ENCODE assay signal across 27 cellular contexts in genomic region chr12:30548203-30548602, GRCh38.
DNase-seq lines count a peak whose midpoint lies in the region; ATAC-seq and TF ChIP-seq lines count a peak whose summit lies in the region.
"Had no signal": no experiment of that assay in that cellular context is flagged by ENCODE, and none has a peak within 500 bp of the region (broad histone marks: within the 10 kb centered on the region; RNA-seq: fewer than 3 reads in every experiment).

No MANE protein-coding gene starts in this region.

- no peaks in the 10 kb centered on the region for H3K4me1 Mint-ChIP-seq in CD4-positive, alpha-beta T cell (ENCODE audit: low read depth)
- H3K4me1 Mint-ChIP-seq: CD4-positive, alpha-beta memory T cell had no signal

- 33% methylated on average over 1 of the region's 1 CpG for WGBS in prostate gland

- CTCF ChIA-PET in CD4-positive, alpha-beta T cell (lab: Charles Lee): no interaction called here

- no peaks in the 10 kb centered on the region for H3K36me3 ChIP-seq in prostate gland
- H3K36me3 ChIP-seq: BLaER1 treated with 17β-estradiol and CSF1 and Interleukin-3, amounts not matched to agents 10 nM and 100 nM; HAP-1; MG63; SJSA1 had no signal

- POLR2A ChIA-PET in CD4-positive, alpha-beta T cell (lab: Charles Lee): no interaction called here

- H3K27me3 Mint-ChIP-seq in CD4-positive, alpha-beta T cell: peaks cover 10% of the 10 kb centered on the region

- H3K27ac ChIP-seq in VCaP (peak overlapping the region; percentile 69), prostate gland (no peak overlapping the region)
- no peak overlapping the region for H3K27ac ChIP-seq in CD4-positive, alpha-beta T cell (ENCODE audit: low read depth, low read length)
- H3K27ac ChIP-seq: BLaER1 treated with 17β-estradiol and CSF1 and Interleukin-3, amounts not matched to agents 10 nM and 100 nM; HL-60; SJSA1 had no signal

- no peak overlapping the region for H3K27ac Mint-ChIP-seq in CD4-positive, alpha-beta T cell
- H3K27ac Mint-ChIP-seq: CD4-positive, alpha-beta memory T cell had no signal

- H3K27me3 ChIP-seq in prostate gland (replicated peaks; ENCODE audit: insufficient read depth): no peaks in the 10 kb centered on the region
- no peaks in the 10 kb centered on the region for H3K27me3 ChIP-seq in CD4-positive, alpha-beta T cell (ENCODE audit: control insufficient read depth, insufficient read depth, low read length)
- H3K27me3 ChIP-seq: BLaER1 treated with 17β-estradiol and CSF1 and Interleukin-3, amounts not matched to agents 10 nM and 100 nM; SJSA1 had no signal

- no peak overlapping the region for H3K4me3 Mint-ChIP-seq in CD4-positive, alpha-beta T cell
- H3K4me3 Mint-ChIP-seq: CD4-positive, alpha-beta memory T cell had no signal

- TF ChIP-seq POLR2A in prostate gland (IDR thresholded peaks at IDR 0.05): no peak

- no peaks in the 10 kb centered on the region for H3K9me3 ChIP-seq in prostate gland
- H3K9me3 ChIP-seq in CD4-positive, alpha-beta T cell (ENCODE audit: control insufficient read depth, low read length): no peaks in the 10 kb centered on the region
- H3K9me3 ChIP-seq: HAP-1, MG63, SJSA1 had no signal

- H3K4me1 ChIP-seq in prostate gland (replicated peaks): no peaks in the 10 kb centered on the region
- H3K4me1 ChIP-seq: BLaER1 treated with 17β-estradiol and CSF1 and Interleukin-3, amounts not matched to agents 10 nM and 100 nM; HAP-1; SJSA1 had no signal

- no peaks in the 10 kb centered on the region for H3K36me3 Mint-ChIP-seq in CD4-positive, alpha-beta T cell (ENCODE audit: low read depth)
- H3K36me3 Mint-ChIP-seq: CD4-positive, alpha-beta memory T cell had no signal

- no peak overlapping the region for H3K4me3 ChIP-seq in prostate gland
- H3K4me3 ChIP-seq: BLaER1 treated with 17β-estradiol and CSF1 and Interleukin-3, amounts not matched to agents 10 nM and 100 nM; HAP-1; MG63; SJSA1 had no signal

- peaks cover 8% of the 10 kb centered on the region for H3K9me3 Mint-ChIP-seq in CD4-positive, alpha-beta T cell

- TF ChIP-seq CTCF in VCaP (conservative IDR thresholded peaks at IDR 0.05): no peak
- TF ChIP-seq CTCF in prostate gland (IDR thresholded peaks at IDR 0.05): no peak
- no peak for TF ChIP-seq CTCF in CD4-positive, alpha-beta T cell (IDR thresholded peaks at IDR 0.05)

- DNase-seq in NCI-H2196 (lab: John Stamatoyannopoulos, UW; ENCODE audit: unreplicated experiment): peak; percentile 4
- DNase-seq in NCI-H2196 treated with DMSO at 0.1 percent for 48 hours (lab: John Stamatoyannopoulos, UW; ENCODE audit: unreplicated experiment): no peak
- DNase-seq in NCI-H1105 (lab: John Stamatoyannopoulos, UW): peak; percentile 1
- DNase-seq in prostate gland (ENCODE audit: low spot score): peak; percentile 54
- no peak for DNase-seq in CD4-positive, alpha-beta T cell
- DNase-seq in NCI-H2171 (lab: John Stamatoyannopoulos, UW): no peak
- DNase-seq: AML-193; CD4-positive, alpha-beta memory T cell; COR-L47; GOT3; Karpas-422; MG63; NCI-H1417; NCI-H1694; NCI-H2081 treated with DMSO at 0.1 percent for 48 hours; NCI-H226; NCI-H510A; NCI-H69; NK-92 treated with Interleukin-12 subunit alpha and Interleukin-12 subunit beta, amount 100 ng/mL, for 24 hours; PC-3; T-helper 2 cell had no signal

- no peak for ATAC-seq in GM21360 (IDR thresholded peaks at IDR 0.05; ENCODE audit: unreplicated experiment)
- ATAC-seq in CD4-positive, alpha-beta T cell (ENCODE audit: poor library complexity): no peak
- ATAC-seq: PC-3 had no signal

- intact Hi-C loops in prostate gland (cut with DNase I): no loop called here
- intact Hi-C loops in CD4-positive, alpha-beta T cell (cut with DNase I, micrococcal nuclease): no loop called here

Comparison
In these comparisons a context has a peak if more than half of its experiments do, and no peak if none do; other contexts are left out.
1. DNase-seq: peak in NCI-H2196 (single experiment), NCI-H1105 (single experiment) and prostate gland (single experiment); none in NCI-H2196 treated with DMSO at 0.1 percent for 48 hours (single experiment), CD4-positive, alpha-beta T cell (0 of 10) and NCI-H2171 (single experiment).